Comparison of ENCODE assay signal across 8 cellular contexts in genomic region chr12:79934309-79935020, GRCh38. TPM values are rescaled to one million over a fixed set of nuclear protein-coding genes. Genes with fewer than 3 reads are reported as not detected.
DNase-seq lines count a peak whose midpoint lies in the region; ATAC-seq and FAIRE-seq lines count a peak whose summit lies in the region.

No MANE protein-coding gene starts in this region.

- H2BK5ac ChIP-seq in trophoblast cell (ENCODE audit: low read depth, low read length, poor library complexity): peak overlapping the region; percentile 54

- H3K23ac ChIP-seq in trophoblast cell (ENCODE audit: low read length): peak overlapping the region; percentile 99

- H3K79me1 ChIP-seq in trophoblast cell (ENCODE audit: low read length): peaks cover 12% of the 10 kb centered on the region

- peak overlapping the region; percentile 83 for H3K4me3 Mint-ChIP-seq in activated naive CD4-positive, alpha-beta T cell treated with anti-CD3 and anti-CD28 coated beads, Interleukin-2, amount 10 ng/mL, durations not matched to agents 7 days and 5 days

- peaks cover 44% of the 10 kb centered on the region for H3K4me1 Mint-ChIP-seq in activated naive CD4-positive, alpha-beta T cell treated with anti-CD3 and anti-CD28 coated beads, Interleukin-2, amount 10 ng/mL, durations not matched to agents 7 days and 5 days

- FAIRE-seq in urothelium cell line (lab: Jason Lieb, UNC): no peak

- peaks cover 9% of the 10 kb centered on the region for H3K36me3 Mint-ChIP-seq in activated naive CD4-positive, alpha-beta T cell treated with anti-CD3 and anti-CD28 coated beads, Interleukin-2, amount 10 ng/mL, durations not matched to agents 7 days and 5 days

- no peaks in the 10 kb centered on the region for H3K27me3 Mint-ChIP-seq in activated naive CD4-positive, alpha-beta T cell treated with anti-CD3 and anti-CD28 coated beads, Interleukin-2, amount 10 ng/mL, durations not matched to agents 7 days and 5 days

- peak; percentile 27 for DNase-seq in A172 (ENCODE audit: low spot score)
- peak; percentile 43 for DNase-seq in NT2/D1 (ENCODE audit: low read depth, low spot score)
- peak; percentile 69 for DNase-seq in activated naive CD4-positive, alpha-beta T cell treated with anti-CD3 and anti-CD28 coated beads, Interleukin-2, amount 10 ng/mL, durations not matched to agents 7 days and 5 days
- peak in 35 of 42 donors; percentile 13 to 78 (median 61) for DNase-seq in head of caudate nucleus
- DNase-seq in trophoblast cell: peak in 1 of 2 donors; percentile 45
- peak; percentile 12 for DNase-seq in urothelium cell line (ENCODE audit: low spot score)

- CTCF ChIA-PET in activated naive CD4-positive, alpha-beta T cell treated with anti-CD3 and anti-CD28 coated beads, Interleukin-2, amount 10 ng/mL, durations not matched to agents 7 days and 5 days (lab: Charles Lee): interaction anchor here (1.0 to 1.4 kb wide), 2 partner anchors 46 to 253 kb away, joined by 3 read pairs; no protein-coding TSS in a partner anchor

- no peak overlapping the region for H2BK12ac ChIP-seq in trophoblast cell (ENCODE audit: low read length)

- H3K4ac ChIP-seq in trophoblast cell (ENCODE audit: low read depth, low read length): peak overlapping the region; percentile 76

- H3K9me3 Mint-ChIP-seq in activated naive CD4-positive, alpha-beta T cell treated with anti-CD3 and anti-CD28 coated beads, Interleukin-2, amount 10 ng/mL, durations not matched to agents 7 days and 5 days: no peaks in the 10 kb centered on the region

- H3K27ac Mint-ChIP-seq in activated naive CD4-positive, alpha-beta T cell treated with anti-CD3 and anti-CD28 coated beads, Interleukin-2, amount 10 ng/mL, durations not matched to agents 7 days and 5 days: peak overlapping the region; percentile 85

- peak overlapping the region; percentile 97 for H3K27ac ChIP-seq in trophoblast cell (ENCODE audit: low read depth, low read length)

- H3K27me3 ChIP-seq in NT2/D1 (ENCODE audit: insufficient read depth, insufficient read length) (no peaks in the 10 kb centered on the region), trophoblast cell (ENCODE audit: insufficient read depth, low read length) (no peaks in the 10 kb centered on the region)

- H3K4me3 ChIP-seq in NT2/D1 (ENCODE audit: insufficient read length, low read depth) (peak overlapping the region; percentile 100), trophoblast cell (ENCODE audit: low read depth, low read length) (peak overlapping the region; percentile 100)

- intact Hi-C loops in head of caudate nucleus (cut with DNase I): no loop called here

- H4K8ac ChIP-seq in trophoblast cell (ENCODE audit: low read depth, low read length): peak overlapping the region; percentile 87

- peak overlapping the region; percentile 91 for H3K14ac ChIP-seq in trophoblast cell (ENCODE audit: low read length)

- H3K4me2 ChIP-seq in trophoblast cell (ENCODE audit: low read length): peak overlapping the region; percentile 92

- H2AFZ ChIP-seq in trophoblast cell (ENCODE audit: insufficient read depth, low read length, poor library complexity): peak overlapping the region; percentile 74

- peak overlapping the region; percentile 27 for H2BK120ac ChIP-seq in trophoblast cell (ENCODE audit: insufficient read depth, low read length, poor library complexity)

- peak overlapping the region; percentile 84 for H4K12ac ChIP-seq in trophoblast cell (ENCODE audit: low read depth, low read length)

- H4K91ac ChIP-seq in trophoblast cell (ENCODE audit: low read depth, low read length): peak overlapping the region; percentile 92

- no CpG with 5 or more reads among the region's 52 CpGs for WGBS in trophoblast cell (ENCODE audit: extremely low coverage, insufficient coverage, insufficient read length)

- peaks cover 7% of the 10 kb centered on the region for H3K79me2 ChIP-seq in trophoblast cell (ENCODE audit: control insufficient read depth, insufficient read depth, low read length, poor library complexity)

- no peaks in the 10 kb centered on the region for H3K9me3 ChIP-seq in NT2/D1 (ENCODE audit: insufficient read depth, low read length)
- no peaks in the 10 kb centered on the region for H3K9me3 ChIP-seq in trophoblast cell (ENCODE audit: insufficient read depth, low read depth, low read length)

- H3K9ac ChIP-seq in NT2/D1 (ENCODE audit: insufficient read length, low read depth): peak overlapping the region; percentile 100
- peak overlapping the region; percentile 100 for H3K9ac ChIP-seq in trophoblast cell (ENCODE audit: low read length)

- peaks cover 5% of the 10 kb centered on the region for H3K36me3 ChIP-seq in NT2/D1 (ENCODE audit: insufficient read depth, insufficient read length, low read length)
- H3K36me3 ChIP-seq in trophoblast cell (ENCODE audit: control insufficient read depth in 1 of 2, insufficient read depth in 2 of 2, low read length in 2 of 2): no peaks in the 10 kb centered on the region

- peak overlapping the region; percentile 89 for H3K18ac ChIP-seq in trophoblast cell (ENCODE audit: low read length)

- ATAC-seq in GM18498 (IDR thresholded peaks at IDR 0.05; ENCODE audit: unreplicated experiment): peak; percentile 16
- ATAC-seq in HG03025 (IDR thresholded peaks at IDR 0.05; ENCODE audit: low FRiP score, unreplicated experiment): peak; percentile 17

- H3K4me1 ChIP-seq in NT2/D1 (ENCODE audit: insufficient read depth, insufficient read length) (no peaks in the 10 kb centered on the region), trophoblast cell (ENCODE audit: control insufficient read depth in 1 of 2, insufficient read depth in 2 of 2, low read length in 2 of 2) (no peaks in the 10 kb centered on the region)

- peak overlapping the region; percentile 11 for H2AK5ac ChIP-seq in trophoblast cell (ENCODE audit: low read length)

RNA-seq across cellular contexts. Expression of gene PPP1R12A, which starts 0.4 kb away (rescaled TPM):
- total RNA-seq in A172 (2014; rRNA removed; shearing (Covaris generic)): 59.9 and 65.0 TPM in 2 replicates
- 142 and 152 TPM in 2 replicates for polyA plus RNA-seq in trophoblast cell (2013)
